ENCODE assay signal across 21 cellular contexts in the genomic region with DNA sequence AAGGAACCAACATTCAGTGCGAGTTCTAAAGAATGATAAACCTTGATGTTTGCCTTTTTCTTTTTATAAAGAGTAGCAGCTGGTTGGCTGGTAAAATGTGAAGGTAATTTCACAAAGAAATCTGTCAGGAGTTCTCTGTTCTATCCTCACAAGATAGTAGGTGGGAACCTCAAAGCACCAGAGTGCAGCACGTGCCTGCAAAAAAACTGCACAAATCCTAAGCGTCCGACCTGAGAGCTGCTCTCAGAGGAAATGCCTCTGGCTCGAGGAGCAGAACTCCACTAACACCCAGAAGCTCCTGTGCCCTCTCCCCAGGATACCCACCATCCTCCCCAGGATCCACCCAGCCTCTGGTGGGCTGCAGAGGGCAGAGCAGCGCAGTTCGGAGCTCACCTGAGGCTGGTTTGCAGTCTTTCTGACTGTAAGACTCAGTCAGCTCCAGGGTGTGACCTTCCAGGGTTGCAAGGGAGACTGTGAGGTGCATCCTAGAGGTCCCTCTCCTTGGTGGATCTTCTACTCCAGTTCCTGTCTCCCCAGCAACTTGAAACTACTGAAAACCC. TPM values are rescaled to one million over a fixed set of nuclear protein-coding genes. Genes with fewer than 3 reads are reported as not detected.
DNase-seq lines count a peak whose midpoint lies in the region; ATAC-seq, FAIRE-seq and TF ChIP-seq lines count a peak whose summit lies in the region.
"Had no signal": no experiment of that assay in that cellular context is flagged by ENCODE, and none has a peak within 500 bp of the region (broad histone marks: within the 10 kb centered on the region; RNA-seq: fewer than 3 reads in every experiment).

No MANE protein-coding gene starts in this region.

- H3K4me3 ChIP-seq in HepG2 (replicated peaks in 1 of 3; ENCODE audit: insufficient read depth in 1 of 3, low read depth in 2 of 3, low read length in 3 of 3) (no peak overlapping the region), right lobe of liver (no peak overlapping the region), MM.1S (ENCODE audit: low read length) (no peak overlapping the region)
- H3K4me3 ChIP-seq: A549, GM12878, HAP-1 had no signal

- in situ Hi-C loops in HepG2 (cut with HindIII; ENCODE audit: extremely low pct_ligation_motif_present, low pct_unique_long_range_greater_than_20kb): no loop called here

- no peak overlapping the region for H3K27ac Mint-ChIP-seq in WTC11
- peak overlapping the region; percentile 52 for H3K27ac Mint-ChIP-seq in nephron progenitor cell
- H3K27ac Mint-ChIP-seq: CD4-positive, alpha-beta memory T cell; IgD-negative memory B cell had no signal

- no peaks in the 10 kb centered on the region for H3F3A ChIP-seq in MM.1S (ENCODE audit: insufficient read depth, low read length)

- H3K79me2 ChIP-seq in HepG2 (ENCODE audit: insufficient read depth, low read length): no peaks in the 10 kb centered on the region
- no peaks in the 10 kb centered on the region for H3K79me2 ChIP-seq in MM.1S (ENCODE audit: low read length)

- peaks cover 4% of the 10 kb centered on the region for H3K36me3 Mint-ChIP-seq in WTC11
- H3K36me3 Mint-ChIP-seq in nephron progenitor cell (ENCODE audit: low read depth): peaks cover 10% of the 10 kb centered on the region

- H3K4me2 ChIP-seq in HepG2 (ENCODE audit: low read depth, low read length): no peak overlapping the region
- H3K4me2 ChIP-seq in MM.1S (ENCODE audit: low read depth, low read length): no peak overlapping the region
- H3K4me2 ChIP-seq: A549 had no signal

- FAIRE-seq in HepG2 (lab: Jason Lieb, UNC): no peak
- FAIRE-seq: A549, GM12878, H1, HTR-8/SVneo had no signal

- H4K20me1 ChIP-seq in HepG2 (ENCODE audit: insufficient read depth, low read length) (no peaks in the 10 kb centered on the region), MM.1S (ENCODE audit: insufficient read depth, low read length) (no peaks in the 10 kb centered on the region)

- CTCF ChIA-PET in HepG2 (lab: Yijun Ruan, JAX; ENCODE audit: low intra/inter-chr PET ratio, low total read pairs) (no interaction called here), WTC11 (lab: Charles Lee) (interaction anchor here (0.9 to 1.5 kb wide), 3 partner anchors 13 to 153 kb away, joined by 3 to 6 read pairs (median 3); no protein-coding TSS in a partner anchor)

- TF ChIP-seq RAD21 in HepG2 (CRISPR knock-in tag; IDR thresholded peaks at IDR 0.05): no peak

- TF ChIP-seq POLR2A in HepG2 (IDR thresholded peaks at IDR 0.05; ENCODE audit: insufficient read depth in 1 of 2, low read depth in 2 of 2, low read length in 2 of 2) (no peak), right lobe of liver (IDR thresholded peaks at IDR 0.05) (no peak)

- 86% methylated on average over 6 of the region's 7 CpGs for WGBS in HepG2 (ENCODE audit: low lambda C conversion rate)
- 90% methylated on average over 2 of the region's 7 CpGs for WGBS in right lobe of liver (ENCODE audit: insufficient coverage, low coverage, low lambda C conversion rate, missing lambda C conversion rate)

- peaks cover 21% of the 10 kb centered on the region for H3K4me1 ChIP-seq in HepG2 (ENCODE audit: insufficient read depth, low read length)
- no peaks in the 10 kb centered on the region for H3K4me1 ChIP-seq in right lobe of liver
- no peaks in the 10 kb centered on the region for H3K4me1 ChIP-seq in MM.1S (ENCODE audit: low read length)
- H3K4me1 ChIP-seq: A549 had no signal

- DNase-seq in HepG2 (ENCODE audit: low spot score) (no peak), right lobe of liver (no peak), WTC11 (ENCODE audit: low spot score) (no peak), nephron progenitor cell (no peak), HPDE6-E6E7 (ENCODE audit: extremely low spot score) (no peak), MM.1S (no peak), dermis blood vessel endothelial cell (no peak)
- DNase-seq: AML-193; CD4-positive, alpha-beta memory T cell; DMS153; DND-41; EL had no signal

- H3K9ac ChIP-seq in HepG2 (ENCODE audit: insufficient read depth, low read depth, low read length) (no peak overlapping the region), MM.1S (ENCODE audit: low read length) (no peak overlapping the region)

- POLR2A ChIA-PET in HepG2 (lab: Yijun Ruan, JAX): no interaction called here
- POLR2A ChIA-PET in WTC11 (lab: Charles Lee): no interaction called here

- peak; percentile 32; the same call in 2 of the 3 replicates for ATAC-seq in HepG2
- ATAC-seq in right lobe of liver: no peak
- ATAC-seq in WTC11: peak; percentile 46; the same call in 1 of the 2 replicates
- ATAC-seq: A549, GM12878 had no signal

- no peaks in the 10 kb centered on the region for H3K9me2 ChIP-seq in MM.1S (replicated peaks; ENCODE audit: insufficient read depth, low read length)

- intact Hi-C loops in HepG2 (cut with micrococcal nuclease; ENCODE audit: unreplicated experiment): no loop called here
- intact Hi-C loops in right lobe of liver (cut with DNase I): no loop called here

- no peaks in the 10 kb centered on the region for H3K9me3 Mint-ChIP-seq in WTC11
- H3K9me3 Mint-ChIP-seq in nephron progenitor cell: no peaks in the 10 kb centered on the region
- H3K9me3 Mint-ChIP-seq: CD4-positive, alpha-beta memory T cell; IgD-negative memory B cell had no signal

- H3K36me3 ChIP-seq in HepG2 (replicated peaks in 1 of 2; ENCODE audit: control insufficient read depth in 1 of 2, insufficient read depth in 2 of 2, low read length in 2 of 2) (no peaks in the 10 kb centered on the region), right lobe of liver (no peaks in the 10 kb centered on the region), MM.1S (replicated peaks; ENCODE audit: insufficient read depth, low read length) (no peaks in the 10 kb centered on the region)
- H3K36me3 ChIP-seq: HAP-1 had no signal

- peaks cover 19% of the 10 kb centered on the region for H3K4me1 Mint-ChIP-seq in WTC11
- H3K4me1 Mint-ChIP-seq in nephron progenitor cell: peaks cover 31% of the 10 kb centered on the region

- TF ChIP-seq EP300 in HepG2 (IDR thresholded peaks at IDR 0.05; ENCODE audit: low read depth in 2 of 2, low read length in 2 of 2) (no peak), HepG2 (CRISPR knock-in tag; IDR thresholded peaks at IDR 0.05; ENCODE audit: borderline replicate concordance) (no peak)

- H2AFZ ChIP-seq in HepG2 (ENCODE audit: low read length): no peak overlapping the region
- no peak overlapping the region for H2AFZ ChIP-seq in MM.1S (ENCODE audit: low read length)

- TF ChIP-seq CTCF in HepG2 (CRISPR knock-in tag; IDR thresholded peaks at IDR 0.05) (no peak), right lobe of liver (IDR thresholded peaks at IDR 0.05) (no peak), WTC11 (IDR thresholded peaks at IDR 0.05) (no peak), nephron progenitor cell (IDR thresholded peaks at IDR 0.05) (no peak), MM.1S (IDR thresholded peaks at IDR 0.05; ENCODE audit: low read length) (no peak)

- H3K9me3 ChIP-seq in HepG2 (ENCODE audit: low read length) (no peaks in the 10 kb centered on the region), right lobe of liver (no peaks in the 10 kb centered on the region), MM.1S (replicated peaks; ENCODE audit: insufficient read depth, low read length) (no peaks in the 10 kb centered on the region)
- H3K9me3 ChIP-seq: A549, HAP-1 had no signal

- no TSS peak for BruUV-seq in HepG2 (replicated peaks; lab: Mats Ljungman, UMichigan)

- no peaks in the 10 kb centered on the region for H3K27me3 Mint-ChIP-seq in WTC11 (ENCODE audit: low read depth)
- peaks cover 5% of the 10 kb centered on the region for H3K27me3 Mint-ChIP-seq in nephron progenitor cell (ENCODE audit: low read depth, poor library complexity)
- H3K27me3 Mint-ChIP-seq: CD4-positive, alpha-beta memory T cell had no signal

- H3K27me3 ChIP-seq in HepG2 (ENCODE audit: control insufficient read depth in 1 of 2, insufficient read depth in 2 of 2, low read length in 2 of 2) (no peaks in the 10 kb centered on the region), right lobe of liver (no peaks in the 10 kb centered on the region), MM.1S (replicated peaks; ENCODE audit: insufficient read depth, low read length) (no peaks in the 10 kb centered on the region)

- H3K27ac ChIP-seq in HepG2 (ENCODE audit: extremely low read length, insufficient read depth, low read length) (no peak overlapping the region), right lobe of liver (no peak overlapping the region), MM.1S (ENCODE audit: low read length) (no peak overlapping the region)
- H3K27ac ChIP-seq: 22Rv1, A549, C4-2B, HL-60 had no signal

- H3K4me3 Mint-ChIP-seq in WTC11: no peak overlapping the region
- no peak overlapping the region for H3K4me3 Mint-ChIP-seq in nephron progenitor cell
- H3K4me3 Mint-ChIP-seq: CD4-positive, alpha-beta memory T cell; IgD-negative memory B cell had no signal

TF ChIP-seq in HepG2, 621 proteins besides CTCF, POLR2A, EP300 and RAD21 (continues in another document):
- no peak for TF ChIP-seq SSRP1 (CRISPR knock-in tag; IDR thresholded peaks at IDR 0.05)

TF ChIP-seq in WTC11, 78 proteins besides CTCF, POLR2A, EP300 and RAD21 (continues in another document):
- TF ChIP-seq ATF1 (CRISPR knock-in tag; IDR thresholded peaks at IDR 0.05): no peak
- TF ChIP-seq ZNF121 (CRISPR knock-in tag; IDR thresholded peaks at IDR 0.05): no peak

RNA-seq across cellular contexts. Expression of a gene that starts 23.5 kb away (rescaled TPM):
- 5.8 and 7.6 TPM in 2 replicates for total RNA-seq in HepG2 (2016; rRNA removed; fragmentation: Illumina TruSeq; extraction: Trizol)
- total RNA-seq in HepG2 (2016; cell fraction: cytosol; rRNA removed; fragmentation: Illumina TruSeq; extraction: Trizol; ENCODE audit: low read depth): 1.8 and 4.1 TPM in 2 replicates
- 4.7 and 5.0 TPM in 2 replicates for total RNA-seq in HepG2 (2016; cell fraction: insoluble cytoplasmic fraction; rRNA removed; fragmentation: Illumina TruSeq; extraction: Trizol)
- total RNA-seq in HepG2 (2016; cell fraction: membrane; rRNA removed; fragmentation: Illumina TruSeq; extraction: Trizol): 2.4 and 3.3 TPM in 2 replicates
- 8.7 and 10.3 TPM in 2 replicates for total RNA-seq in HepG2 (2016; cell fraction: nucleus; rRNA removed; fragmentation: Illumina TruSeq; extraction: Trizol)
- 5.7 and 8.3 TPM in 2 replicates for polyA plus RNA-seq in HepG2 (2011; rRNA removed)
- polyA plus RNA-seq in HepG2 (2011; cell fraction: cytosol; rRNA removed): 2.5 and 2.9 TPM in 2 replicates
- 22.9 and 26.5 TPM in 2 replicates for polyA plus RNA-seq in HepG2 (2011; cell fraction: nucleus; rRNA removed)
- 3.2 and 5.1 TPM in 2 replicates for polyA plus RNA-seq in HepG2 (2012)
- polyA plus RNA-seq in HepG2 (2016; cell fraction: cytosol; fragmentation: Illumina TruSeq; extraction: Trizol; ENCODE audit: low read depth): 0.12 and 0.21 TPM in 2 replicates
- 4.0 and 4.5 TPM in 2 replicates for polyA plus RNA-seq in HepG2 (2016; cell fraction: insoluble cytoplasmic fraction; fragmentation: Illumina TruSeq; extraction: Trizol; ENCODE audit: low read depth)
- polyA plus RNA-seq in HepG2 (2016; cell fraction: membrane; fragmentation: Illumina TruSeq; extraction: Trizol; ENCODE audit: low read depth): 0.57 and 0.73 TPM in 2 replicates
- 15.4 and 16.4 TPM in 2 replicates for polyA plus RNA-seq in HepG2 (2016; cell fraction: nucleus; fragmentation: Illumina TruSeq; extraction: Trizol; ENCODE audit: insufficient read depth, low read depth)
- 26.0 and 28.8 TPM in 2 replicates for polyA minus RNA-seq in HepG2 (2011; rRNA and poly(A)+ RNA removed; ENCODE audit: low replicate concordance)
- 4.9 and 5.3 TPM in 2 replicates for polyA minus RNA-seq in HepG2 (2011; cell fraction: cytosol; rRNA and poly(A)+ RNA removed)
- polyA minus RNA-seq in HepG2 (2011; cell fraction: nucleus; rRNA and poly(A)+ RNA removed): 10.2 and 19.1 TPM in 2 replicates
- 1 to 10 TPM; 3.4 to 6.8 (median 4.4) TPM for total RNA-seq in right lobe of liver
- total RNA-seq in WTC11 (2021): 15.8 to 18.9 TPM (median 17.9 TPM) in 3 replicates
- total RNA-seq in dermis blood vessel endothelial cell: 7.1 and 9.0 TPM in 2 replicates

Comparison
In these comparisons a context has a peak if more than half of its experiments do, and no peak if none do; other contexts are left out.
1. ATAC-seq: peak in HepG2 (single experiment) and WTC11 (single experiment); none in right lobe of liver (0 of 4).